Comparison of ENCODE assay signal across 8 cellular contexts in the genomic region with DNA sequence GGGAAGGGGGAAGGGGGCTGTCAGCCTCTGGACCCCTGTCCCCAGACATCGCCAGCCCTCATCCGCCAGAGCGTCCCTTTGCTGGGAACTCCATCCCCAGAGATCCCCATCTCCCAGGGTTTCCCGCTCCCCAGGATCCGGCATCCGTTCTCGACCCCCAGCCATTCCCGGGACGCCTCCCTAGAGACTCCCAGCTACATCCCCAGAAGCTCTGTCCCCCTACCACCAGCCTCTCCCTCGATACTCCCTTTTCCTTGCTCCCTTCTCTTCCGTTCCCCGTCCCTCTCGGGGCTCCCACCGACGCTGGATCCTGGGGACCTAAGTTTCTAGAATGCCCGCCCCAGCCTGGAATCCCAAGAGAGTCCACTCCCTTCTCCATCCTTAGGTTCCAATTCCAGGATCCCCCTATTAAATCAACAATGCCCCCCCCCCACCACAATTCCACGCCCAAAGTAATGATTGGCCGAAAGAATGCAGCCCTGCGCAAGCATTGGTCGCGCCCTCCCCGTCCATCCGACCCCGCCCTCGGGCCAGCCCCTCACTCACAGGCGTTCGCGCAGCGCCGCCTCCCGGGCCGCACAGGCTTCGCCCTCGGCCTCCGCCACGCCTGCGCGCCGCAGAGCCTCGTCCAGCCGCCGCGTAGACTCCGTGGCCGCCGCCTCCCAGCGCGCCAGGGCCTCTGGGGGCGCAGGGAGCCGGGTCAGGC. TPM values are rescaled to one million over a fixed set of nuclear protein-coding genes. Genes with fewer than 3 reads are reported as not detected.
A peak's percentile ranks its signal among the peaks of the same experiment; 100 is the strongest.
DNase-seq lines count a peak whose midpoint lies in the region; ATAC-seq, FAIRE-seq and TF ChIP-seq lines count a peak whose summit lies in the region.

No MANE protein-coding gene starts in this region.

- peak; percentile 58 for TF ChIP-seq CTCF in A549 (IDR thresholded peaks at IDR 0.05)
- TF ChIP-seq CTCF in VCaP (conservative IDR thresholded peaks at IDR 0.05), result peak; percentile 88
- peak; percentile 20 to 74 (median 24) for TF ChIP-seq CTCF in breast epithelium (IDR thresholded peaks at IDR 0.05)
- TF ChIP-seq CTCF in spleen (IDR thresholded peaks at IDR 0.05 in 8 of 11, conservative IDR thresholded peaks at IDR 0.05 in 3 of 11), result peak; percentile 45 to 93 (median 88)

- peaks cover 0 to 2% of the 10 kb centered on the region in 2 donors for H3K27me3 ChIP-seq in breast epithelium
- peaks cover 0 to 29% (median 0%) of the 10 kb centered on the region in 7 donors for H3K27me3 ChIP-seq in spleen (replicated peaks in 1 of 7)

- H3K4me1 ChIP-seq in A549 (peaks cover 4% of the 10 kb centered on the region; the same call in 1 of the 3 replicates), breast epithelium (peaks cover 0 to 2% of the 10 kb centered on the region in 2 donors), spleen (peaks cover 12 to 57% (median 49%) of the 10 kb centered on the region in 6 donors)

- ATAC-seq in A549, result peak; percentile 95 to 99
- peak; percentile 90 for ATAC-seq in GM18511 (IDR thresholded peaks at IDR 0.05; ENCODE audit: unreplicated experiment)
- ATAC-seq in HG03045 (IDR thresholded peaks at IDR 0.05; ENCODE audit: unreplicated experiment), result peak; percentile 91

- POLR2A ChIA-PET in A549 (lab: Yijun Ruan, JAX), result interaction anchor here (0.9 kb wide), 1 partner anchor 51 kb away, joined by 4 read pairs; no protein-coding TSS in a partner anchor

- peaks cover 10% of the 10 kb centered on the region; the same call in 2 of the 3 replicates for H3K9me3 ChIP-seq in A549
- no peaks in the 10 kb centered on the region for H3K9me3 ChIP-seq in breast epithelium
- peaks cover 0 to 10% (median 2%) of the 10 kb centered on the region in 8 donors for H3K9me3 ChIP-seq in spleen

- peak overlapping the region; percentile 62 to 78 for H3K27ac ChIP-seq in A549
- peak overlapping the region; percentile 31; the same call in 1 of the 2 replicates for H3K27ac ChIP-seq in VCaP
- H3K27ac ChIP-seq in breast epithelium, result peak overlapping the region; percentile 15 to 45
- H3K27ac ChIP-seq in spleen, result peak overlapping the region in 5 of 8 donors; percentile 46 to 67 (median 61)

- FAIRE-seq in A549 (lab: Jason Lieb, UNC), result no peak

- CTCF ChIA-PET in A549 (lab: Yijun Ruan, JAX), result interaction anchor here (0.7 to 8.8 kb wide), 7 partner anchors 8 to 130 kb away, joined by 3 to 111 read pairs (median 4); a partner anchor contains a TSS

- 4% methylated on average over 14 of the region's 50 CpGs for WGBS in A549 (ENCODE audit: missing lambda C conversion rate)
- WGBS in spleen, 5 donors, result 1% methylated on average over 41 to 50 of the region's 50 CpGs

- H3K4me2 ChIP-seq in A549, result peak overlapping the region; percentile 97

- H3K4me3 ChIP-seq in A549 (peak overlapping the region; percentile 48), breast epithelium (peak overlapping the region; percentile 38 to 69 (median 59)), spleen (peak overlapping the region; percentile 32 to 78 (median 47))

- DNase-seq in A549 (ENCODE audit: low read depth in 1 of 2, low spot score in 1 of 2) (peak; percentile 81 to 91), NCI-H2107 treated with DMSO at 0.1 percent for 48 hours (lab: John Stamatoyannopoulos, UW; ENCODE audit: unreplicated experiment) (peak; percentile 36), breast epithelium (ENCODE audit: low spot score in 2 of 2) (peak; percentile 87 to 93), iris pigment epithelial cell (ENCODE audit: low read depth) (peak; percentile 91), spleen (peak; percentile 96)

- TF ChIP-seq RAD21 in A549 (conservative IDR thresholded peaks at IDR 0.05 in 1 of 2, IDR thresholded peaks at IDR 0.05 in 1 of 2), result peak; percentile 37 to 63; a peak in 4 of 5 replicates

- intact Hi-C loops in breast epithelium (cut with DNase I; ENCODE audit: low total_unique reads), result no loop called here
- intact Hi-C loops in spleen (cut with DNase I; ENCODE audit: low total_unique reads), result no loop called here

- H3K36me3 ChIP-seq in breast epithelium (no peaks in the 10 kb centered on the region), spleen (no peaks in the 10 kb centered on the region)

- no peak for TF ChIP-seq EP300 in A549 (IDR thresholded peaks at IDR 0.05)

- peak; percentile 37; the same call in 1 of the 2 replicates for TF ChIP-seq POLR2A in A549 (IDR thresholded peaks at IDR 0.05; ENCODE audit: low read length)
- no peak for TF ChIP-seq POLR2A in breast epithelium (IDR thresholded peaks at IDR 0.05)
- TF ChIP-seq POLR2A in spleen (IDR thresholded peaks at IDR 0.05), result no peak

TF ChIP-seq in A549, 52 proteins besides CTCF, POLR2A, EP300 and RAD21:
- TF ChIP-seq JUN (IDR thresholded peaks at IDR 0.05) (0 out of 5 replicates have a peak, but pooled peaks of 1 of the 2 experiments have one; percentile 22), GATA3 (IDR thresholded peaks at IDR 0.05; ENCODE audit: borderline replicate concordance) (no peak), MAZ (IDR thresholded peaks at IDR 0.05; ENCODE audit: borderline replicate concordance, low read depth, low read length) (peak; percentile 41; the same call in 1 of the 2 replicates), SMC3 (IDR thresholded peaks at IDR 0.05) (peak; percentile 50)

RNA-seq across cellular contexts. Expression of a gene that starts 3.2 kb away (rescaled TPM):
- polyA plus RNA-seq in A549 (2011; rRNA removed) (not detected in 2 replicates), A549 (2017; fragmentation: RNase III; extraction: RNeasy Plus Mini Kit Qiagen cat#74134 plus additional on column Dnase treatment) (not detected in 3 replicates), spleen (under 1 TPM; 0.13 to 0.18 (median 0.15) TPM)
- polyA plus RNA-seq in A549 (2012; cell fraction: cytosol; rRNA removed), result not detected in 2 replicates
- polyA plus RNA-seq in A549 (2012; cell fraction: nucleus; rRNA removed), result not detected in 2 replicates
- not detected in 2 replicates for polyA minus RNA-seq in A549 (2011; rRNA and poly(A)+ RNA removed)
- total RNA-seq in breast epithelium (under 1 TPM in 2 of 3 donors, not detected in 1; 0.64 to 0.66 TPM), spleen (1 to 10 TPM in 6 of 7 donors, not detected in 1; 1.0 to 2.2 (median 1.7) TPM)

RNA-seq across cellular contexts. Expression of a gene that starts 13.7 kb away (rescaled TPM):
- polyA plus RNA-seq in A549 (2011; rRNA removed), result not detected in 2 replicates
- polyA plus RNA-seq in A549 (2012; cell fraction: cytosol; rRNA removed), result not detected in 2 replicates
- polyA plus RNA-seq in A549 (2012; cell fraction: nucleus; rRNA removed), result not detected in 2 replicates
- polyA plus RNA-seq in A549 (2017; fragmentation: RNase III; extraction: RNeasy Plus Mini Kit Qiagen cat#74134 plus additional on column Dnase treatment), result not detected in 3 replicates
- polyA minus RNA-seq in A549 (2011; rRNA and poly(A)+ RNA removed), result not detected in 2 replicates
- total RNA-seq in breast epithelium, result 10 to 100 TPM; 19.9 to 68.8 (median 51.2) TPM
- total RNA-seq in spleen, result 100 to 1,000 TPM; 233 to 555 (median 350) TPM
- polyA plus RNA-seq in spleen, result 10 to 100 TPM; 26.6 to 57.9 (median 46.6) TPM

RNA-seq across cellular contexts. Expression of a gene that starts 14.6 kb away (rescaled TPM):
- polyA plus RNA-seq in A549 (2011; rRNA removed), result 0.24 and 0.26 TPM in 2 replicates
- polyA plus RNA-seq in A549 (2012; cell fraction: cytosol; rRNA removed), result 0.13 TPM in 2 replicates
- polyA plus RNA-seq in A549 (2012; cell fraction: nucleus; rRNA removed), result 0.10 and 0.13 TPM in 2 replicates
- polyA plus RNA-seq in A549 (2017; fragmentation: RNase III; extraction: RNeasy Plus Mini Kit Qiagen cat#74134 plus additional on column Dnase treatment), result 0.12 to 0.18 TPM in 2 of 3 replicates, not detected in the other
- 0.21 TPM in 1 of 2 replicates, not detected in the other for polyA minus RNA-seq in A549 (2011; rRNA and poly(A)+ RNA removed)
- total RNA-seq in breast epithelium, result 100 to 1,000 TPM in 2 of 3 donors, 10 to 100 TPM in 1; 90.1 to 131 (median 127) TPM
- total RNA-seq in spleen, result 100 to 1,000 TPM; 159 to 257 (median 172) TPM
- 100 to 1,000 TPM in 2 of 3 donors, 10 to 100 TPM in 1; 91.4 to 240 (median 163) TPM for polyA plus RNA-seq in spleen

RNA-seq across cellular contexts. Expression of a gene that starts 29.0 kb away (rescaled TPM):
- polyA plus RNA-seq in A549 (2011; rRNA removed) (18.3 and 19.1 TPM in 2 replicates), A549 (2017; fragmentation: RNase III; extraction: RNeasy Plus Mini Kit Qiagen cat#74134 plus additional on column Dnase treatment) (26.8 to 30.2 TPM (median 27.7 TPM) in 3 replicates), spleen (10 to 100 TPM; 42.0 to 62.0 (median 42.1) TPM)
- polyA plus RNA-seq in A549 (2012; cell fraction: cytosol; rRNA removed), result 36.1 and 51.9 TPM in 2 replicates
- 51.9 and 58.3 TPM in 2 replicates for polyA plus RNA-seq in A549 (2012; cell fraction: nucleus; rRNA removed)
- 17.0 and 18.8 TPM in 2 replicates for polyA minus RNA-seq in A549 (2011; rRNA and poly(A)+ RNA removed)
- total RNA-seq in breast epithelium (10 to 100 TPM; 51.5 to 76.4 (median 74.1) TPM), spleen (10 to 100 TPM; 31.7 to 45.2 (median 37.8) TPM)

RNA-seq across cellular contexts. Expression of a gene that starts 53.5 kb away (rescaled TPM):
- polyA plus RNA-seq in A549 (2011; rRNA removed), result 9.5 and 10.6 TPM in 2 replicates
- polyA plus RNA-seq in A549 (2012; cell fraction: cytosol; rRNA removed), result 21.5 and 28.7 TPM in 2 replicates
- 73.4 and 90.0 TPM in 2 replicates for polyA plus RNA-seq in A549 (2012; cell fraction: nucleus; rRNA removed)
- polyA plus RNA-seq in A549 (2017; fragmentation: RNase III; extraction: RNeasy Plus Mini Kit Qiagen cat#74134 plus additional on column Dnase treatment), result 17.9 to 21.7 TPM (median 19.3 TPM) in 3 replicates
- polyA minus RNA-seq in A549 (2011; rRNA and poly(A)+ RNA removed), result 4.8 and 5.5 TPM in 2 replicates
- 10 to 100 TPM; 15.5 to 22.6 (median 17.7) TPM for total RNA-seq in breast epithelium
- 10 to 100 TPM; 19.4 to 44.1 (median 28.2) TPM for total RNA-seq in spleen
- 10 to 100 TPM; 13.0 to 24.5 (median 17.5) TPM for polyA plus RNA-seq in spleen

Comparison
In these comparisons a context has a peak if more than half of its experiments do, and no peak if none do; other contexts are left out.
1. Peak in every context shown above with its lines: DNase-seq, ATAC-seq, H3K4me3 ChIP-seq and H3K27ac ChIP-seq.
2. DNase-seq: peak in every context shown above with its lines; median percentile 96 in spleen; 91 in iris pigment epithelial cell; 90 in breast epithelium; 86 in A549; 36 in NCI-H2107 treated with DMSO at 0.1 percent for 48 hours.
3. CTCF ChIP-seq: peak in every context shown above with its lines; median percentile 88 in VCaP; 88 in spleen; 58 in A549; 24 in breast epithelium.